In the genomic region with DNA sequence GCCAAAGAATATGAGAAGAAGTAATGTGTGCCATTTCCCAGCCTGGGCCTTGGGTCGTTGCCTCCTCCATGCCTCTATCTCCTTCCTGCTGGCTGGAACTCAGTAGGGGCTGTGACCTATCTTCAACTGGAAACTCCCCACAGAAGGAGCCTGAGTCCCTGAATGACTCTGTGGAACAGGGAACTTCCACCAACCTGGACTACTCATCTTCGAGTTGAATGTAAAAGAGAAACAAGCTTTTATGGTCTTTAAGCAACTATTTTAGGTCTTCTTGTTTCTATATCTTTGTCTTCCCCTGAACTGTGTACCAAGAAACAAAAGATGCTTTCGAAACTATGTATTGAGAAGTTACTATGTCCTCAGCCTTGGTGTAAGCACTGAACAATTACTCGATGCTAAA, we compare ENCODE assay signal across 15 cellular contexts.
DNase-seq lines count a peak whose midpoint lies in the region; ATAC-seq and TF ChIP-seq lines count a peak whose summit lies in the region.
"Had no signal": no experiment of that assay in that cellular context is flagged by ENCODE, and none has a peak within 500 bp of the region (broad histone marks: within the 10 kb centered on the region; RNA-seq: fewer than 3 reads in every experiment).

No MANE protein-coding gene starts in this region.

- CTCF ChIA-PET in GM10248 (lab: Yijun Ruan, JAX), result no interaction called here

- TF ChIP-seq CTCF in GM10248 (IDR thresholded peaks at IDR 0.05; ENCODE audit: control extremely low read depth, extremely low read depth, low read depth, missing control alignments), result no peak

- ATAC-seq in GM19025 (IDR thresholded peaks at IDR 0.05; ENCODE audit: low read depth, unreplicated experiment) (peak; percentile 54), HG02571 (IDR thresholded peaks at IDR 0.05; ENCODE audit: unreplicated experiment) (peak; percentile 55), HG03280 (IDR thresholded peaks at IDR 0.05; ENCODE audit: unreplicated experiment) (peak; percentile 68)
- ATAC-seq: gastrocnemius medialis had no signal

- peak; percentile 6 for DNase-seq in GM10248 (ENCODE audit: extremely low spot score)
- DNase-seq in activated gamma-delta T cell treated with Interleukin-2 at 50 U/mL for 16 hours, result no peak
- no peak for DNase-seq in COLO829 (ENCODE audit: low spot score)
- no peak for DNase-seq in AG08396 (ENCODE audit: low spot score)
- DNase-seq in activated gamma-delta T cell (lab: John Stamatoyannopoulos, UW), result no peak
- DNase-seq: activated CD8-positive, alpha-beta memory T cell treated with anti-CD3 and anti-CD28 coated beads for 24 hours; activated naive CD4-positive, alpha-beta T cell treated with Interleukin-2 at 50 U/mL for 16 hours; gastrocnemius medialis; KBM-7; NCI-H1436 treated with DMSO at 0.1 percent for 48 hours; NCI-H748 treated with DMSO at 0.1 percent for 48 hours; SHP77 treated with DMSO at 0.1 percent for 48 hours had no signal

- POLR2A ChIA-PET in GM10248 (lab: Yijun Ruan, JAX), result no interaction called here
